Comparison of ENCODE assay signal across 8 cellular contexts in the genomic region with DNA sequence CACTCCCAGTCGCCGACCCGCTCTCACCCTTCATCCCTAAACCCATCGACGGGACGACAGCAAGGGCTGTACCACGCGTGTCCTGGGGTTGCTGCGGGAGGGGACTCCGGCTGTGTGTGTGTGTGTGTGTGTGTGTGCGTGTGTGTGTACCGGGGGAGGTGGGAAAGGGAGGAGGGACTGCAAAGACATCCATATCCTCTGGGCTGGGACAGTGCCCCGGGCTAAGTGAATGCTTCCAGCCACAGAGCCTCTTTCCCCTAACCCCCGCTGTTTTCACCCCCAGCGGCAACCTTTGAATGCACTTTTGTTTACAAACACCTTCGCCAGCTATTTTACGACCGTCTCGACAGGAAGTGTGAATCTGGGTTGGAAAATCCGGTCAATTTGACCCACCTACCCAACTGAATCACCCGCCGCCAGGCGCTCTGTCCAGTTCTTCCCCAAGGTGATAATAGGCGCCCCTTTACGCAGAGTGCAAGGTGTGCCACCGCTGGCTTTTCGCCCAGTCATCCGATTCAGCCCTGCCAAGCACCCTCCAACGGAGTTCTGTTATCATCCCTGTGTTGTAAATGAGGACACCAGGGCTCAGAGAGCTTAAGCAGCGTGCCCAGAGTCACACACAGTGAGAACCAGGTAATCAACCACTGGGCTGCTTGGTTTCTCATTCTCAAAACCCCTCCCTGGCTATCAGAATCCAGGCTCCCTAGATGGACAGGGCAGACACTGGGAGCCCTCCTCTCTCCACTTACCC.
DNase-seq lines count a peak whose midpoint lies in the region; ATAC-seq and TF ChIP-seq lines count a peak whose summit lies in the region.

No MANE protein-coding gene starts in this region.

- peak overlapping the region; percentile 81 to 83 for H3K4me3 Mint-ChIP-seq in stimulated activated naive CD8-positive, alpha-beta T cell treated with anti-CD3 and anti-CD28 coated beads, Interleukin-15, amount 100 ng/mL, for 72 hours

- peaks cover 16% of the 10 kb centered on the region for H3K4me1 Mint-ChIP-seq in stimulated activated naive CD8-positive, alpha-beta T cell treated with anti-CD3 and anti-CD28 coated beads, Interleukin-15, amount 100 ng/mL, for 72 hours

- H3K27ac Mint-ChIP-seq in stimulated activated naive CD8-positive, alpha-beta T cell treated with anti-CD3 and anti-CD28 coated beads, Interleukin-15, amount 100 ng/mL, for 72 hours = no peak overlapping the region

- no peaks in the 10 kb centered on the region for H3K9me3 Mint-ChIP-seq in stimulated activated naive CD8-positive, alpha-beta T cell treated with anti-CD3 and anti-CD28 coated beads, Interleukin-15, amount 100 ng/mL, for 72 hours

- H3K4me3 ChIP-seq in astrocyte of the cerebellum (ENCODE audit: low read depth, low read length) = peak overlapping the region; percentile 94

- no peak for TF ChIP-seq CTCF in astrocyte of the cerebellum (IDR thresholded peaks at IDR 0.05; ENCODE audit: low read depth, low read length, missing control alignments)

- ATAC-seq in stimulated activated naive CD8-positive, alpha-beta T cell treated with anti-CD3 and anti-CD28 coated beads, Interleukin-15, amount 100 ng/mL, for 72 hours = peak; percentile 27
- ATAC-seq in HG02884 (IDR thresholded peaks at IDR 0.05; ENCODE audit: unreplicated experiment) = no peak

- peak; percentile 25 for DNase-seq in DMS53 treated with DMSO at 0.1 percent for 48 hours (lab: John Stamatoyannopoulos, UW; ENCODE audit: unreplicated experiment)
- peak; percentile 70 for DNase-seq in NCI-H1092 (lab: John Stamatoyannopoulos, UW)
- DNase-seq in astrocyte of the cerebellum (ENCODE audit: low read depth) = no peak
- DNase-seq in islet precursor cell = peak; percentile 97
- no peak for DNase-seq in stimulated activated naive CD8-positive, alpha-beta T cell treated with anti-CD3 and anti-CD28 coated beads, Interleukin-15, amount 100 ng/mL, for 72 hours
- DNase-seq in activated CD4-positive, alpha-beta T cell treated with anti-CD3 and anti-CD28 coated beads, Interleukin-2, amount 50 U/mL, for 4 hours = no peak
- DNase-seq in 8988T = no peak

- H3K27me3 Mint-ChIP-seq in stimulated activated naive CD8-positive, alpha-beta T cell treated with anti-CD3 and anti-CD28 coated beads, Interleukin-15, amount 100 ng/mL, for 72 hours = peaks cover 81% of the 10 kb centered on the region

- in situ Hi-C loops in astrocyte of the cerebellum (cut with HindIII; ENCODE audit: low sequenced_read_pairs) = no loop called here

Comparison
In these comparisons a context has a peak if more than half of its experiments do, and no peak if none do; other contexts are left out.
1. DNase-seq: peak in DMS53 treated with DMSO at 0.1 percent for 48 hours (single experiment), NCI-H1092 (single experiment) and islet precursor cell (single experiment); none in astrocyte of the cerebellum (single experiment), stimulated activated naive CD8-positive, alpha-beta T cell treated with anti-CD3 and anti-CD28 coated beads, Interleukin-15, amount 100 ng/mL, for 72 hours (0 of 2), activated CD4-positive, alpha-beta T cell treated with anti-CD3 and anti-CD28 coated beads, Interleukin-2, amount 50 U/mL, for 4 hours (0 of 2) and 8988T (single experiment).